Comparison of ENCODE assay signal across 37 cellular contexts in the genomic region with DNA sequence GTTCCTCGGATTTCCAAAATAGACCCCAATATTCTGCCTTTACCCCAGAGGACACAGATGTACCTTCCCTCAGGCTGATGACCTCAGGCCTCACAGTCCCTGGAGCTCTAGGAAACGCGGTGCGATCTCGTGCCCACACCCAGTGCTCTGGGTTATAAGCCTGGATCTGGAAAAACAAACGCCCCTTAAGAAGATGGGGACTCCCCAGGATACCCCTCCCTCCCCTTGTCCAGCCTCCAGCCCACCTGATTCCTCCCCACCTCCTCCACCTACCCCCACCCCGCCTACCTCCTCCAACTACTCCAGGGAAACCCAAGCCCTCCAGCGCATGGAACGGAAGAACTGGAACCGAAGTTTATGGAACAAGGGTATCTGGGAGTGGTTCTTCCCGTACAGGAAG. TPM values are rescaled to one million over a fixed set of nuclear protein-coding genes. Genes with fewer than 3 reads are reported as not detected.
DNase-seq lines count a peak whose midpoint lies in the region; ATAC-seq, FAIRE-seq and TF ChIP-seq lines count a peak whose summit lies in the region.
"Had no signal": no experiment of that assay in that cellular context is flagged by ENCODE, and none has a peak within 500 bp of the region (broad histone marks: within the 10 kb centered on the region; RNA-seq: fewer than 3 reads in every experiment).

No MANE protein-coding gene starts in this region.

- TF ChIP-seq EP300 in esophagus muscularis mucosa (IDR thresholded peaks at IDR 0.05): no peak

- H3K9me3 ChIP-seq in esophagus muscularis mucosa (no peaks in the 10 kb centered on the region), mesenchymal stem cell (ENCODE audit: control insufficient read depth, low read length) (no peaks in the 10 kb centered on the region), neural progenitor cell (ENCODE audit: low read depth) (no peaks in the 10 kb centered on the region)
- H3K9me3 ChIP-seq: A549, BE2C, Caco-2 had no signal

- H3K27me3 Mint-ChIP-seq in neural progenitor cell (ENCODE audit: insufficient read depth, low read depth): peaks cover 2% of the 10 kb centered on the region
- H3K27me3 Mint-ChIP-seq: B cell; CD4-positive, alpha-beta memory T cell; CD4-positive, alpha-beta T cell; CD4-positive, CD25-positive, alpha-beta regulatory T cell; CD8-positive, alpha-beta memory T cell had no signal

- H3K4ac ChIP-seq in mesenchymal stem cell (ENCODE audit: low read depth in 1 of 2, low read length in 2 of 2): no peak overlapping the region

- H3K23ac ChIP-seq in mesenchymal stem cell (ENCODE audit: low read length in 2 of 2): no peak overlapping the region

- H3K36me3 ChIP-seq in esophagus muscularis mucosa: no peaks in the 10 kb centered on the region
- H3K36me3 ChIP-seq in mesenchymal stem cell (ENCODE audit: control insufficient read depth in 1 of 2, insufficient read depth in 2 of 2, low read depth in 1 of 2, low read length in 2 of 2): peaks cover 4 to 17% of the 10 kb centered on the region in 2 experiments
- peaks cover 11% of the 10 kb centered on the region for H3K36me3 ChIP-seq in neural progenitor cell

- no peaks in the 10 kb centered on the region for H3K27me3 ChIP-seq in esophagus muscularis mucosa
- H3K27me3 ChIP-seq in mesenchymal stem cell (ENCODE audit: control insufficient read depth in 1 of 2, insufficient read depth in 1 of 2, low read length in 2 of 2): no peaks in the 10 kb centered on the region
- no peaks in the 10 kb centered on the region for H3K27me3 ChIP-seq in neural progenitor cell
- H3K27me3 ChIP-seq: BE2C; BLaER1; BLaER1 treated with 17β-estradiol and CSF1 and Interleukin-3, amounts not matched to agents 10 nM and 100 nM had no signal

- intact Hi-C loops in esophagus muscularis mucosa (cut with DNase I): no loop called here

- FAIRE-seq in H54 (lab: Jason Lieb, UNC): no peak
- FAIRE-seq: A204.1, A549, D721Med had no signal

- WGBS in esophagus muscularis mucosa: 95% methylated on average over 11 of the region's 11 CpGs
- WGBS in mesenchymal stem cell: 98% methylated on average over 10 of the region's 11 CpGs

- no peak overlapping the region for H4K91ac ChIP-seq in mesenchymal stem cell (ENCODE audit: low read length)

- H3K79me2 ChIP-seq in neural progenitor cell (ENCODE audit: low read depth): peaks cover 30% of the 10 kb centered on the region

- TF ChIP-seq CTCF in esophagus muscularis mucosa (IDR thresholded peaks at IDR 0.05) (no peak), neural progenitor cell (IDR thresholded peaks at IDR 0.05) (no peak)

- H3K4me2 ChIP-seq in mesenchymal stem cell (ENCODE audit: low read length, poor library complexity, severe bottlenecking) (no peak overlapping the region), neural progenitor cell (no peak overlapping the region)
- H3K4me2 ChIP-seq: A549; BLaER1; BLaER1 treated with 17β-estradiol and CSF1 and Interleukin-3, amounts not matched to agents 10 nM and 100 nM had no signal

- no peak overlapping the region for H2BK12ac ChIP-seq in mesenchymal stem cell (ENCODE audit: low read length in 2 of 2)

- no peaks in the 10 kb centered on the region for H3F3A ChIP-seq in neural progenitor cell (ENCODE audit: low read depth)

- peaks cover 32% of the 10 kb centered on the region for H3K36me3 Mint-ChIP-seq in neural progenitor cell
- H3K36me3 Mint-ChIP-seq: CD4-positive, alpha-beta memory T cell; CD4-positive, CD25-positive, alpha-beta regulatory T cell; CD8-positive, alpha-beta T cell had no signal

- no peak overlapping the region for H2BK5ac ChIP-seq in mesenchymal stem cell (ENCODE audit: low read depth, low read length, poor library complexity, severe bottlenecking)

- no peak overlapping the region for H3K27ac Mint-ChIP-seq in neural progenitor cell
- H3K27ac Mint-ChIP-seq: B cell; CD4-positive, alpha-beta memory T cell; CD4-positive, alpha-beta T cell; CD8-positive, alpha-beta memory T cell; CD8-positive, alpha-beta T cell had no signal

- H2AFZ ChIP-seq in mesenchymal stem cell (ENCODE audit: low read depth, low read length) (no peak overlapping the region), neural progenitor cell (replicated peaks) (no peak overlapping the region)

- no peak overlapping the region for H3K18ac ChIP-seq in mesenchymal stem cell (ENCODE audit: low read depth in 1 of 2, low read length in 2 of 2)

- H3K4me3 Mint-ChIP-seq in neural progenitor cell: no peak overlapping the region
- H3K4me3 Mint-ChIP-seq: B cell; CD14-positive monocyte; CD4-positive, alpha-beta memory T cell; CD4-positive, alpha-beta T cell; CD4-positive, CD25-positive, alpha-beta regulatory T cell; CD8-positive, alpha-beta memory T cell; CD8-positive, alpha-beta T cell had no signal

- no peak overlapping the region for H3K27ac ChIP-seq in esophagus muscularis mucosa (replicated peaks in 1 of 4)
- H3K27ac ChIP-seq in mesenchymal stem cell (ENCODE audit: low read length, poor library complexity, severe bottlenecking): no peak overlapping the region
- H3K27ac ChIP-seq in neural progenitor cell: no peak overlapping the region
- H3K27ac ChIP-seq: 22Rv1; A549; BLaER1; BLaER1 treated with 17β-estradiol and CSF1 and Interleukin-3, amounts not matched to agents 10 nM and 100 nM; C4-2B had no signal

- no peak overlapping the region for H3K4me3 ChIP-seq in esophagus muscularis mucosa
- no peak overlapping the region for H3K4me3 ChIP-seq in mesenchymal stem cell (ENCODE audit: insufficient read depth in 1 of 2, low read depth in 1 of 2, low read length in 2 of 2)
- H3K4me3 ChIP-seq in neural progenitor cell: no peak overlapping the region
- H3K4me3 ChIP-seq: A549; BLaER1; BLaER1 treated with 17β-estradiol and CSF1 and Interleukin-3, amounts not matched to agents 10 nM and 100 nM had no signal

- TF ChIP-seq POLR2A in esophagus muscularis mucosa (IDR thresholded peaks at IDR 0.05; ENCODE audit: low read depth): no peak
- no peak for TF ChIP-seq POLR2A in H54 (IDR thresholded peaks at IDR 0.05; ENCODE audit: low read depth, low read length)

- no peaks in the 10 kb centered on the region for H3K4me1 ChIP-seq in esophagus muscularis mucosa
- H3K4me1 ChIP-seq in mesenchymal stem cell (ENCODE audit: control insufficient read depth, insufficient read depth, low read depth, low read length): peaks cover 8% of the 10 kb centered on the region
- no peaks in the 10 kb centered on the region for H3K4me1 ChIP-seq in neural progenitor cell
- H3K4me1 ChIP-seq: A549, BE2C, Caco-2 had no signal

- H3K14ac ChIP-seq in mesenchymal stem cell (ENCODE audit: low read length in 2 of 2): no peak overlapping the region

- H3K79me1 ChIP-seq in mesenchymal stem cell (replicated peaks; ENCODE audit: low read length, poor library complexity, severe bottlenecking): peaks cover 46% of the 10 kb centered on the region

- no peak overlapping the region for H2BK15ac ChIP-seq in mesenchymal stem cell (ENCODE audit: low read depth, poor library complexity, severe bottlenecking)

- no peak overlapping the region for H2BK120ac ChIP-seq in mesenchymal stem cell (ENCODE audit: low read depth, low read length)

- no peaks in the 10 kb centered on the region for H3K4me1 Mint-ChIP-seq in neural progenitor cell
- H3K4me1 Mint-ChIP-seq: CD14-positive monocyte had no signal

- no peaks in the 10 kb centered on the region for H3K9me3 Mint-ChIP-seq in neural progenitor cell
- H3K9me3 Mint-ChIP-seq: CD4-positive, alpha-beta T cell; CD8-positive, alpha-beta memory T cell; CD8-positive, alpha-beta T cell had no signal

- H4K8ac ChIP-seq in mesenchymal stem cell (ENCODE audit: low read length): peak overlapping the region; percentile 28

- ATAC-seq in GM18909 (IDR thresholded peaks at IDR 0.05; ENCODE audit: poor library complexity, unreplicated experiment): no peak
- ATAC-seq: A549; CD8-positive, alpha-beta T cell had no signal

- no peak overlapping the region for H3K9ac ChIP-seq in mesenchymal stem cell (ENCODE audit: low read length)
- H3K9ac ChIP-seq in neural progenitor cell: no peak overlapping the region
- H3K9ac ChIP-seq: BLaER1; BLaER1 treated with 17β-estradiol and CSF1 and Interleukin-3, amounts not matched to agents 10 nM and 100 nM had no signal

- no peaks in the 10 kb centered on the region for H4K20me1 ChIP-seq in neural progenitor cell (ENCODE audit: low read depth)

- peak; percentile 78 for DNase-seq in esophagus muscularis mucosa (ENCODE audit: extremely low spot score)
- no peak for DNase-seq in mesenchymal stem cell
- peak; percentile 67 for DNase-seq in mesenteric fat pad (ENCODE audit: low spot score)
- peak; percentile 9 for DNase-seq in stimulated activated CD8-positive, alpha-beta memory T cell treated with anti-CD3 and anti-CD28 coated beads, Interleukin-4, amount 100 ng/mL, for 48 hours
- no peak for DNase-seq in middle frontal gyrus (ENCODE audit: extremely low spot score, low spot score)
- no peak for DNase-seq in H54 (ENCODE audit: insufficient read length, low spot score)
- DNase-seq in neural progenitor cell (ENCODE audit: low spot score): no peak
- DNase-seq: 8988T; ACHN; AML-193; BE2C; C1 segment of cervical spinal cord; Caco-2; Calu3; CD4-positive, alpha-beta memory T cell; CD4-positive, alpha-beta T cell; CD4-positive, CD25-positive, alpha-beta regulatory T cell; CD8-positive, alpha-beta memory T cell; CD8-positive, alpha-beta T cell; COR-L47; DMS 273 treated with DMSO at 0.1 percent for 48 hours; DMS153; DMS53; DMS79; DMS79 treated with DMSO at 0.1 percent for 48 hours; DND-41; EL had no signal

- no peak overlapping the region for H2AK5ac ChIP-seq in mesenchymal stem cell (ENCODE audit: low read length, severe bottlenecking)

RNA-seq across cellular contexts. Expression of gene PRR11, which starts 19.1 kb away (rescaled TPM):
- total RNA-seq in esophagus muscularis mucosa: 100 to 1,000 TPM in 1 of 4 donors, 1 to 10 TPM in 1, under 1 TPM in 2; 0.32 to 110 (median 0.87) TPM
- 14.2 TPM for polyA plus RNA-seq in mesenchymal stem cell (2013, experiment 1 of 2)
- polyA plus RNA-seq in mesenchymal stem cell (2013, experiment 2 of 2): 21.3 TPM
- 2.9 TPM for total RNA-seq in mesenteric fat pad
- 44.3 and 51.9 TPM in 2 replicates for total RNA-seq in neural progenitor cell (ENCODE audit: low replicate concordance)

RNA-seq across cellular contexts. Expression of gene SKA2, which starts 19.7 kb away (rescaled TPM):
- 10 to 100 TPM; 33.0 to 61.9 (median 35.6) TPM for total RNA-seq in esophagus muscularis mucosa
- polyA plus RNA-seq in mesenchymal stem cell (2013, experiment 1 of 2): 112 TPM
- polyA plus RNA-seq in mesenchymal stem cell (2013, experiment 2 of 2): 114 TPM
- total RNA-seq in mesenteric fat pad: 21.2 TPM
- 166 and 352 TPM in 2 replicates for total RNA-seq in neural progenitor cell (ENCODE audit: low replicate concordance)

RNA-seq across cellular contexts. Expression of gene SMG8, which starts 35.2 kb away (rescaled TPM):
- total RNA-seq in esophagus muscularis mucosa: 10 to 100 TPM in 1 of 4 donors, 1 to 10 TPM in 3; 7.9 to 13.5 (median 9.6) TPM
- 11.0 TPM for polyA plus RNA-seq in mesenchymal stem cell (2013, experiment 1 of 2)
- polyA plus RNA-seq in mesenchymal stem cell (2013, experiment 2 of 2): 11.1 TPM
- total RNA-seq in mesenteric fat pad: 9.0 TPM
- 20.8 and 24.0 TPM in 2 replicates for total RNA-seq in neural progenitor cell (ENCODE audit: low replicate concordance)

RNA-seq across cellular contexts. Expression of gene GDPD1, which starts 45.6 kb away (rescaled TPM):
- 1 to 10 TPM in 2 of 4 donors, under 1 TPM in 2; 0.75 to 2.0 (median 1.00) TPM for total RNA-seq in esophagus muscularis mucosa
- polyA plus RNA-seq in mesenchymal stem cell (2013, experiment 1 of 2): 2.2 TPM
- polyA plus RNA-seq in mesenchymal stem cell (2013, experiment 2 of 2): 2.3 TPM
- 1.2 TPM for total RNA-seq in mesenteric fat pad
- 13.6 and 17.8 TPM in 2 replicates for total RNA-seq in neural progenitor cell (ENCODE audit: low replicate concordance)

Comparison
In these comparisons a context has a peak if more than half of its experiments do, and no peak if none do; other contexts are left out.
1. DNase-seq: peak in esophagus muscularis mucosa (single experiment), mesenteric fat pad (single experiment) and stimulated activated CD8-positive, alpha-beta memory T cell treated with anti-CD3 and anti-CD28 coated beads, Interleukin-4, amount 100 ng/mL, for 48 hours (single experiment); none in mesenchymal stem cell (single experiment), middle frontal gyrus (single experiment), H54 (single experiment) and neural progenitor cell (single experiment).